Comparison of ENCODE assay signal across 33 cellular contexts in genomic region chr3:37751016-37751415, GRCh38.
"Had no signal": no experiment of that assay in that cellular context is flagged by ENCODE, and none has a peak within 500 bp of the region (broad histone marks: within the 10 kb centered on the region; RNA-seq: fewer than 3 reads in every experiment).

No MANE protein-coding gene starts in this region.

- H3K27ac Mint-ChIP-seq: activated CD4-positive, alpha-beta memory T cell treated with anti-CD3 and anti-CD28 coated beads for 36 hours; activated CD4-positive, alpha-beta T cell treated with anti-CD3 and anti-CD28 coated beads for 36 hours; activated CD4-positive, alpha-beta T cell treated with anti-CD3 and anti-CD28 coated beads, Interleukin-2, amount 10 ng/mL, durations not matched to agents 24 days and 14 days; activated CD8-positive, alpha-beta memory T cell treated with anti-CD3 and anti-CD28 coated beads, Interleukin-2, amount 10 ng/mL, durations not matched to agents 7 days and 5 days; activated CD8-positive, alpha-beta T cell treated with anti-CD3 and anti-CD28 coated beads, Interleukin-2, amount 10 ng/mL, durations not matched to agents 7 days and 5 days; activated naive CD4-positive, alpha-beta T cell treated with anti-CD3 and anti-CD28 coated beads for 36 hours; activated naive CD4-positive, alpha-beta T cell treated with anti-CD3 and anti-CD28 coated beads, Interleukin-2, amount 50 U/mL, for 24 hours; activated naive CD8-positive, alpha-beta T cell treated with anti-CD3 and anti-CD28 coated beads for 36 hours; activated naive CD8-positive, alpha-beta T cell treated with anti-CD3 and anti-CD28 coated beads, Interleukin-2, amount 50 U/mL, for 24 hours; activated T-helper 1 cell treated with anti-CD3 and anti-CD28 coated beads, Interleukin-12 subunit alpha, Interleukin-12 subunit beta, Interleukin-2, Interleukin-4 antibody, amounts not matched to agents 30 ng/mL and 10 ng/mL and 1 ng/mL, durations not matched to agents 14 hours and 24 hours and 36 hours; activated T-helper 2 cell treated with anti-CD3 and anti-CD28 coated beads, Interferon-gamma antibody, Interleukin-2, Interleukin-4, amounts not matched to agents 10 μg/mL and 5 μg/mL and 100 μg/mL, durations not matched to agents 14 hours and 24 hours and 36 hours; dendritic cell treated with granulocyte-macrophage colony-stimulating factor and Interleukin-4, amounts not matched to agents 40 ng/mL and 50 ng/mL, for 4 days; endodermal cell had no signal

- H3K9me3 Mint-ChIP-seq: activated CD4-positive, alpha-beta memory T cell treated with anti-CD3 and anti-CD28 coated beads for 36 hours; activated CD4-positive, alpha-beta T cell treated with anti-CD3 and anti-CD28 coated beads, Interleukin-2, amount 10 ng/mL, durations not matched to agents 24 days and 14 days; activated naive CD4-positive, alpha-beta T cell treated with anti-CD3 and anti-CD28 coated beads for 36 hours; activated naive CD4-positive, alpha-beta T cell treated with anti-CD3 and anti-CD28 coated beads, Interleukin-2, amount 50 U/mL, for 24 hours; activated naive CD8-positive, alpha-beta T cell treated with anti-CD3 and anti-CD28 coated beads for 36 hours; activated naive CD8-positive, alpha-beta T cell treated with anti-CD3 and anti-CD28 coated beads, Interleukin-2, amount 50 U/mL, for 24 hours; activated T-helper 1 cell treated with anti-CD3 and anti-CD28 coated beads, Interleukin-12 subunit alpha, Interleukin-12 subunit beta, Interleukin-2, Interleukin-4 antibody, amounts not matched to agents 30 ng/mL and 10 ng/mL and 1 ng/mL, durations not matched to agents 14 hours and 24 hours and 36 hours; activated T-helper 2 cell treated with anti-CD3 and anti-CD28 coated beads, Interferon-gamma antibody, Interleukin-2, Interleukin-4, amounts not matched to agents 10 μg/mL and 5 μg/mL and 100 μg/mL, durations not matched to agents 14 hours and 24 hours and 36 hours; dendritic cell treated with granulocyte-macrophage colony-stimulating factor and Interleukin-4, amounts not matched to agents 40 ng/mL and 50 ng/mL, for 4 days; endodermal cell had no signal

- H3K9me3 ChIP-seq: adrenal gland, body of pancreas, colonic mucosa, esophagus muscularis mucosa, gastrocnemius medialis had no signal

- H3K36me3 ChIP-seq: colonic mucosa had no signal

- H3K27ac ChIP-seq: adrenal gland, body of pancreas, colonic mucosa, dorsolateral prefrontal cortex, esophagus muscularis mucosa, foreskin keratinocyte, gastrocnemius medialis had no signal

- ATAC-seq: activated CD4-positive, alpha-beta T cell treated with anti-CD3 and anti-CD28 coated beads for 36 hours; activated CD8-positive, alpha-beta memory T cell treated with anti-CD3 and anti-CD28 coated beads, Interleukin-2, amount 10 ng/mL, durations not matched to agents 7 days and 5 days; activated CD8-positive, alpha-beta T cell treated with anti-CD3 and anti-CD28 coated beads, Interleukin-2, amount 10 ng/mL, durations not matched to agents 7 days and 5 days; activated naive CD8-positive, alpha-beta T cell treated with anti-CD3 and anti-CD28 coated beads, Interleukin-2, amount 50 U/mL, for 24 hours; body of pancreas; foreskin keratinocyte; gastrocnemius medialis had no signal

- H3K4me3 ChIP-seq: adrenal gland, body of pancreas, colonic mucosa, dorsolateral prefrontal cortex, esophagus muscularis mucosa, gastrocnemius medialis had no signal

- DNase-seq: activated CD4-positive, alpha-beta memory T cell treated with anti-CD3 and anti-CD28 coated beads for 36 hours; activated CD4-positive, alpha-beta T cell treated with anti-CD3 and anti-CD28 coated beads for 36 hours; activated CD4-positive, alpha-beta T cell treated with anti-CD3 and anti-CD28 coated beads, Interleukin-2, amount 10 ng/mL, durations not matched to agents 24 days and 14 days; activated CD4-positive, CD25-positive, alpha-beta regulatory T cell; activated CD4-positive, CD25-positive, alpha-beta regulatory T cell treated with anti-CD3 and anti-CD28 coated beads, Interleukin-2, amount 50 U/mL, for 72 hours; activated CD8-positive, alpha-beta memory T cell treated with anti-CD3 and anti-CD28 coated beads, Interleukin-2, amount 10 ng/mL, durations not matched to agents 7 days and 5 days; activated CD8-positive, alpha-beta memory T cell treated with anti-CD3 and anti-CD28 coated beads, Interleukin-2, amount 50 U/mL, for 4 hours; activated CD8-positive, alpha-beta T cell treated with anti-CD3 and anti-CD28 coated beads, Interleukin-2, amount 10 ng/mL, durations not matched to agents 7 days and 5 days; activated effector memory CD4-positive, alpha-beta T cell treated with anti-CD3 and anti-CD28 coated beads, Interleukin-2, amount 50 U/mL, for 16 hours; activated naive CD4-positive, alpha-beta T cell treated with anti-CD3 and anti-CD28 coated beads for 36 hours; activated naive CD8-positive, alpha-beta T cell treated with anti-CD3 and anti-CD28 coated beads for 36 hours; activated naive CD8-positive, alpha-beta T cell treated with anti-CD3 and anti-CD28 coated beads, Interleukin-2, amount 50 U/mL, for 24 hours; activated T-cell treated with anti-CD3 and anti-CD28 coated beads, Interleukin-2, amount 50 U/mL, for 1 hour; activated T-cell treated with anti-CD3 and anti-CD28 coated beads, Interleukin-2, amount 50 U/mL, for 48 hours; adrenal gland; amygdala; aorta; body of pancreas; central memory CD4-positive, alpha-beta T cell; cerebellar nuclear complex; colonic mucosa; dorsolateral prefrontal cortex; effector memory CD4-positive, alpha-beta T cell; endodermal cell; erythroblast; foreskin keratinocyte; gastrocnemius medialis; T-helper 2 cell had no signal

- H3K4me3 Mint-ChIP-seq: activated CD4-positive, alpha-beta memory T cell treated with anti-CD3 and anti-CD28 coated beads for 36 hours; activated CD4-positive, alpha-beta T cell treated with anti-CD3 and anti-CD28 coated beads for 36 hours; activated CD4-positive, alpha-beta T cell treated with anti-CD3 and anti-CD28 coated beads, Interleukin-2, amount 10 ng/mL, durations not matched to agents 24 days and 14 days; activated CD8-positive, alpha-beta memory T cell treated with anti-CD3 and anti-CD28 coated beads, Interleukin-2, amount 10 ng/mL, durations not matched to agents 7 days and 5 days; activated CD8-positive, alpha-beta T cell treated with anti-CD3 and anti-CD28 coated beads, Interleukin-2, amount 10 ng/mL, durations not matched to agents 7 days and 5 days; activated naive CD4-positive, alpha-beta T cell treated with anti-CD3 and anti-CD28 coated beads for 36 hours; activated naive CD4-positive, alpha-beta T cell treated with anti-CD3 and anti-CD28 coated beads, Interleukin-2, amount 50 U/mL, for 24 hours; activated naive CD8-positive, alpha-beta T cell treated with anti-CD3 and anti-CD28 coated beads for 36 hours; activated naive CD8-positive, alpha-beta T cell treated with anti-CD3 and anti-CD28 coated beads, Interleukin-2, amount 50 U/mL, for 24 hours; activated T-helper 1 cell treated with anti-CD3 and anti-CD28 coated beads, Interleukin-12 subunit alpha, Interleukin-12 subunit beta, Interleukin-2, Interleukin-4 antibody, amounts not matched to agents 30 ng/mL and 10 ng/mL and 1 ng/mL, durations not matched to agents 14 hours and 24 hours and 36 hours; dendritic cell treated with granulocyte-macrophage colony-stimulating factor and Interleukin-4, amounts not matched to agents 40 ng/mL and 50 ng/mL, for 4 days; endodermal cell had no signal

- H3K27me3 ChIP-seq: adrenal gland, body of pancreas, colonic mucosa, dorsolateral prefrontal cortex, esophagus muscularis mucosa, gastrocnemius medialis had no signal

- H3K4me1 ChIP-seq: body of pancreas, colonic mucosa, foreskin keratinocyte, gastrocnemius medialis had no signal

- H3K36me3 Mint-ChIP-seq: activated CD4-positive, alpha-beta memory T cell treated with anti-CD3 and anti-CD28 coated beads for 36 hours; activated CD8-positive, alpha-beta memory T cell treated with anti-CD3 and anti-CD28 coated beads, Interleukin-2, amount 10 ng/mL, durations not matched to agents 7 days and 5 days; activated naive CD4-positive, alpha-beta T cell treated with anti-CD3 and anti-CD28 coated beads, Interleukin-2, amount 50 U/mL, for 24 hours; activated naive CD8-positive, alpha-beta T cell treated with anti-CD3 and anti-CD28 coated beads for 36 hours had no signal

- H3K27me3 Mint-ChIP-seq: dendritic cell treated with granulocyte-macrophage colony-stimulating factor and Interleukin-4, amounts not matched to agents 40 ng/mL and 50 ng/mL, for 4 days had no signal

- H3K4me1 Mint-ChIP-seq: activated CD4-positive, alpha-beta T cell treated with anti-CD3 and anti-CD28 coated beads for 36 hours; activated naive CD4-positive, alpha-beta T cell treated with anti-CD3 and anti-CD28 coated beads, Interleukin-2, amount 50 U/mL, for 24 hours; activated naive CD8-positive, alpha-beta T cell treated with anti-CD3 and anti-CD28 coated beads, Interleukin-2, amount 50 U/mL, for 24 hours; endodermal cell had no signal
